Comparison of ENCODE assay signal across 12 cellular contexts in the genomic region with DNA sequence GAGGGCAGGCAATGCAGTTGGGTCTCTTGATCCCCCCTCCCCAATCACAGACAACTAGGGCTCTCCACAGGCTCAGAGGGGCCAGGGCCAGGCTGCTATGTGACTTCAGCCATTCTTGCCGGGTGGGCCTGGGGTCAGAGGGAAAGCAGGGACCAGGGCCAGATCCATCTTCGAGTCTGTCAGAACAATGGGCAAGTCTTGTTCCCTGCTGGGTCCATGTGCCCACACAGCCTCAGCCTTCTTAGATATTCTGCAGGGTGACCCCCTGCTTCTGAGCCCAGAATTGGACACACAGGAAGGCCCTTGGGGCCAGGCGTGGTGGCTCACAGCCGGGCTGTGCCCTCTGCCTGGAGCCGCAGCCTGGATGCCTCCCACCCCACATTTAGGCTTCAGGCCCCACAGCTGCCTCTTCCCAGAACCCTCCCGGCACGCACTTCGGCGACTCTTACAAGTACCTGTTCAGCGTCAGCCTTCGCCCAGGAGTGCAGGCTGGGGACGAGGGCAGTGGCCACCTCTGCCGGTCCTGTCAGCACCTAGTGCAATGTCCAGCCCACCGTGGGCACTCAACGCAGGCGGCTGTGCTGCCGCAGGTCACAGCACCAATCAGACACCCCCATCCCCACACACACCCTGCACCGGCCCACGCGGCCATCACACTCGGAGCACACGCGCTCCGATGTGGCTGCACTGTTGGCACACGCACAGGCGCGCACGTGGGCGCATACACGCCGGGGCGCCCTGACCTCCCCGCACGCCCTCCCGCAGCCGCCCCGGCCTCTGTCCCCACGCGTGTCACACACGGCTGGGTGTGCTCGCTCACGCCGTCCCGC. TPM values are rescaled to one million over a fixed set of nuclear protein-coding genes. Genes with fewer than 3 reads are reported as not detected.
DNase-seq lines count a peak whose midpoint lies in the region; ATAC-seq and TF ChIP-seq lines count a peak whose summit lies in the region.
"Not testable (repeated sequence)": the region's sequence is repeated elsewhere in the genome, so short reads cannot be mapped to it uniquely, and the experiment has no call there.
"Had no signal": no experiment of that assay in that cellular context is flagged by ENCODE, and none has a peak within 500 bp of the region (broad histone marks: within the 10 kb centered on the region; RNA-seq: fewer than 3 reads in every experiment).

No MANE protein-coding gene starts in this region.

- peaks cover 21% of the 10 kb centered on the region for H3K36me3 ChIP-seq in CD4-positive, alpha-beta memory T cell (ENCODE audit: insufficient read depth, low read length)
- not testable (repeated sequence) for H3K36me3 ChIP-seq in Loucy (ENCODE audit: insufficient read depth, low read length); SK-N-SH (replicated peaks in 1 of 2; ENCODE audit: control insufficient read depth in 1 of 2, insufficient read depth in 2 of 2, low read length in 1 of 2)

- H3K27ac Mint-ChIP-seq in CD4-positive, alpha-beta memory T cell = peak overlapping the region; percentile 84 to 99 (median 93)
- peak overlapping the region; percentile 93 for H3K27ac Mint-ChIP-seq in activated T-helper 17 cell treated with anti-CD3 and anti-CD28 coated beads, Interleukin-2, amount 50 U/mL, for 72 hours
- peak overlapping the region; percentile 92 to 93 for H3K27ac Mint-ChIP-seq in natural killer cell treated with Interleukin-12 subunit alpha and Interleukin-12 subunit beta and Interleukin-15 and Interleukin-18, amount 100 ng/mL, for 72 hours
- peak overlapping the region; percentile 94 to 97 for H3K27ac Mint-ChIP-seq in stimulated activated naive CD8-positive, alpha-beta T cell treated with anti-CD3 and anti-CD28 coated beads, Interleukin-15, amount 100 ng/mL, for 72 hours

- peak overlapping the region; percentile 83 for H3K27ac ChIP-seq in CD4-positive, alpha-beta memory T cell (ENCODE audit: low read depth, low read length)
- H3K27ac ChIP-seq in SK-N-SH (ENCODE audit: low read depth in 2 of 2, low read length in 1 of 2); right cardiac atrium (ENCODE audit: low read length): not testable (repeated sequence)
- H3K27ac ChIP-seq in dorsolateral prefrontal cortex = peak overlapping the region in 20 of 59 donors; percentile 3 to 75 (median 42)

- POLR2A ChIA-PET in CD4-positive, alpha-beta memory T cell (lab: Charles Lee; ENCODE audit: partially characterized antibody) = interaction anchor here (0.6 to 15.7 kb wide), 12 partner anchors 9 to 178 kb away, joined by 3 to 511 read pairs (median 6); partner anchors contain the start of genes BRAT1 and LFNG
- POLR2A ChIA-PET in SK-N-SH (lab: Yijun Ruan, JAX) = not testable (repeated sequence)

- not testable (repeated sequence) for TF ChIP-seq EP300 in SK-N-SH (IDR thresholded peaks at IDR 0.05; ENCODE audit: borderline replicate concordance in 1 of 2, low read depth in 1 of 2, low read length in 1 of 2)

- peaks cover 17 to 58% (median 39%) of the 10 kb centered on the region in 4 donors for H3K4me1 Mint-ChIP-seq in CD4-positive, alpha-beta memory T cell
- H3K4me1 Mint-ChIP-seq in activated T-helper 17 cell treated with anti-CD3 and anti-CD28 coated beads, Interleukin-2, amount 50 U/mL, for 72 hours = peaks cover 14% of the 10 kb centered on the region
- peaks cover 25 to 27% of the 10 kb centered on the region in 2 donors for H3K4me1 Mint-ChIP-seq in natural killer cell treated with Interleukin-12 subunit alpha and Interleukin-12 subunit beta and Interleukin-15 and Interleukin-18, amount 100 ng/mL, for 72 hours (ENCODE audit: low read depth in 2 of 2)
- peaks cover 58% of the 10 kb centered on the region for H3K4me1 Mint-ChIP-seq in stimulated activated naive CD8-positive, alpha-beta T cell treated with anti-CD3 and anti-CD28 coated beads, Interleukin-15, amount 100 ng/mL, for 72 hours

- H3K9me3 Mint-ChIP-seq in CD4-positive, alpha-beta memory T cell; activated T-helper 17 cell treated with anti-CD3 and anti-CD28 coated beads, Interleukin-2, amount 50 U/mL, for 72 hours; natural killer cell treated with Interleukin-12 subunit alpha and Interleukin-12 subunit beta and Interleukin-15 and Interleukin-18, amount 100 ng/mL, for 72 hours; stimulated activated naive CD8-positive, alpha-beta T cell treated with anti-CD3 and anti-CD28 coated beads, Interleukin-15, amount 100 ng/mL, for 72 hours: not testable (repeated sequence)

- peak overlapping the region; percentile 71 to 91 (median 80) for H3K4me3 Mint-ChIP-seq in CD4-positive, alpha-beta memory T cell
- H3K4me3 Mint-ChIP-seq in activated T-helper 17 cell treated with anti-CD3 and anti-CD28 coated beads, Interleukin-2, amount 50 U/mL, for 72 hours = peak overlapping the region; percentile 74
- peak overlapping the region; percentile 73 for H3K4me3 Mint-ChIP-seq in natural killer cell treated with Interleukin-12 subunit alpha and Interleukin-12 subunit beta and Interleukin-15 and Interleukin-18, amount 100 ng/mL, for 72 hours
- H3K4me3 Mint-ChIP-seq in stimulated activated naive CD8-positive, alpha-beta T cell treated with anti-CD3 and anti-CD28 coated beads, Interleukin-15, amount 100 ng/mL, for 72 hours = peak overlapping the region; percentile 79 to 84

- H3K4me1 ChIP-seq in CD4-positive, alpha-beta memory T cell (ENCODE audit: insufficient read depth, low read length) = peaks cover 52% of the 10 kb centered on the region
- H3K4me1 ChIP-seq in Loucy (ENCODE audit: insufficient read depth, low read length, poor library complexity, severe bottlenecking) (peaks cover 25% of the 10 kb centered on the region), SK-N-SH (ENCODE audit: control insufficient read depth in 1 of 2, insufficient read depth in 2 of 2, low read depth in 1 of 2, low read length in 1 of 2) (peaks cover 33 to 38% of the 10 kb centered on the region in 2 experiments; a peak in 3 of 4 replicates)
- H3K4me1 ChIP-seq in right cardiac atrium (ENCODE audit: control insufficient read depth, insufficient read depth, low read length) = not testable (repeated sequence)

- ATAC-seq in activated T-helper 17 cell treated with anti-CD3 and anti-CD28 coated beads, Interleukin-2, amount 50 U/mL, for 72 hours (replicated peaks); natural killer cell treated with Interleukin-12 subunit alpha and Interleukin-12 subunit beta and Interleukin-15 and Interleukin-18, amount 100 ng/mL, for 72 hours: not testable (repeated sequence)
- peak; percentile 2 to 5 for ATAC-seq in right cardiac atrium
- ATAC-seq in stimulated activated naive CD8-positive, alpha-beta T cell treated with anti-CD3 and anti-CD28 coated beads, Interleukin-15, amount 100 ng/mL, for 72 hours = peak; percentile 0

- not testable (repeated sequence) for H3K79me2 ChIP-seq in Loucy (ENCODE audit: insufficient read depth, low read length); SK-N-SH (ENCODE audit: insufficient read depth)

- H2AFZ ChIP-seq in Loucy (ENCODE audit: low read length) = 0 out of 2 replicates have a peak overlapping the region, but pooled peaks have one; percentile 37
- H2AFZ ChIP-seq in SK-N-SH (ENCODE audit: low read depth) = not testable (repeated sequence)

- H3K4me2 ChIP-seq in Loucy (ENCODE audit: low read depth, low read length, poor library complexity, severe bottlenecking) = peak overlapping the region; percentile 66
- H3K4me2 ChIP-seq in SK-N-SH = peak overlapping the region; percentile 28; the same call in 1 of the 2 replicates

- not testable (repeated sequence) for DNase-seq in CD4-positive, alpha-beta memory T cell; SK-N-SH; dorsolateral prefrontal cortex
- DNase-seq in right cardiac atrium = peak in 2 of 3 donors; percentile 52 to 61
- DNase-seq in natural killer cell treated with Interleukin-12 subunit alpha and Interleukin-12 subunit beta and Interleukin-15 and Interleukin-18, amount 100 ng/mL, for 72 hours (ENCODE audit: low spot score) = peak; percentile 31
- DNase-seq in stimulated activated naive CD8-positive, alpha-beta T cell treated with anti-CD3 and anti-CD28 coated beads, Interleukin-15, amount 100 ng/mL, for 72 hours = peak in 1 of 2 donors; percentile 15

- not testable (repeated sequence) for H3K27me3 Mint-ChIP-seq in CD4-positive, alpha-beta memory T cell; activated T-helper 17 cell treated with anti-CD3 and anti-CD28 coated beads, Interleukin-2, amount 50 U/mL, for 72 hours; natural killer cell treated with Interleukin-12 subunit alpha and Interleukin-12 subunit beta and Interleukin-15 and Interleukin-18, amount 100 ng/mL, for 72 hours; stimulated activated naive CD8-positive, alpha-beta T cell treated with anti-CD3 and anti-CD28 coated beads, Interleukin-15, amount 100 ng/mL, for 72 hours

- H3K9me2 ChIP-seq in Loucy (replicated peaks; ENCODE audit: low read depth, low read length); SK-N-SH: not testable (repeated sequence)

- H4K20me1 ChIP-seq in Loucy (ENCODE audit: insufficient read depth, low read length, poor library complexity, severe bottlenecking); SK-N-SH (ENCODE audit: insufficient read depth): not testable (repeated sequence)

- peaks cover 0 to 31% of the 10 kb centered on the region in 2 donors for H3K36me3 Mint-ChIP-seq in CD4-positive, alpha-beta memory T cell
- H3K36me3 Mint-ChIP-seq in activated T-helper 17 cell treated with anti-CD3 and anti-CD28 coated beads, Interleukin-2, amount 50 U/mL, for 72 hours (ENCODE audit: low read depth) = peaks cover 17% of the 10 kb centered on the region
- H3K36me3 Mint-ChIP-seq in natural killer cell treated with Interleukin-12 subunit alpha and Interleukin-12 subunit beta and Interleukin-15 and Interleukin-18, amount 100 ng/mL, for 72 hours = not testable (repeated sequence)

- peak overlapping the region; percentile 72 for H3K9ac ChIP-seq in Loucy (ENCODE audit: low read depth, low read length, poor library complexity, severe bottlenecking)
- H3K9ac ChIP-seq in SK-N-SH = not testable (repeated sequence)

- H3K9me3 ChIP-seq in CD4-positive, alpha-beta memory T cell (ENCODE audit: control insufficient read depth in 1 of 2, low read length in 2 of 2); Loucy (ENCODE audit: insufficient read depth, low read depth, low read length); SK-N-SH; right cardiac atrium (ENCODE audit: control insufficient read depth, low read length): not testable (repeated sequence)

- not testable (repeated sequence) for H3K27me3 ChIP-seq in CD4-positive, alpha-beta memory T cell (ENCODE audit: insufficient read depth, low read length); Loucy (ENCODE audit: insufficient read depth, low read length, poor library complexity, severe bottlenecking); SK-N-SH (ENCODE audit: insufficient read depth); dorsolateral prefrontal cortex; right cardiac atrium (ENCODE audit: control insufficient read depth, insufficient read depth)

- not testable (repeated sequence) for TF ChIP-seq RAD21 in SK-N-SH (IDR thresholded peaks at IDR 0.05; ENCODE audit: low read length)

- CTCF ChIA-PET in CD4-positive, alpha-beta memory T cell (lab: Charles Lee; ENCODE audit: partially characterized antibody) = interaction anchor here (5.2 kb wide), 1 partner anchor 21 kb away, joined by 29 read pairs; no protein-coding TSS in a partner anchor
- CTCF ChIA-PET in SK-N-SH (lab: Yijun Ruan, JAX) = not testable (repeated sequence)

- H3F3A ChIP-seq in Loucy (ENCODE audit: low read depth) = not testable (repeated sequence)
- H3F3A ChIP-seq in SK-N-SH (replicated peaks; ENCODE audit: insufficient read depth) = peaks cover 29% of the 10 kb centered on the region

- peak overlapping the region in 1 of 2 donors; percentile 50 for H3K4me3 ChIP-seq in CD4-positive, alpha-beta memory T cell (ENCODE audit: low read length in 2 of 2)
- peak overlapping the region; percentile 39 for H3K4me3 ChIP-seq in Loucy (ENCODE audit: low read length, poor library complexity, severe bottlenecking)
- H3K4me3 ChIP-seq in SK-N-SH (ENCODE audit: low read depth in 2 of 2, low read length in 1 of 2) = peak overlapping the region in 1 of 2 experiments; percentile 14; a peak in 1 of 4 replicates
- H3K4me3 ChIP-seq in dorsolateral prefrontal cortex = peak overlapping the region in 36 of 59 donors; percentile 4 to 54 (median 24)
- not testable (repeated sequence) for H3K4me3 ChIP-seq in right cardiac atrium (ENCODE audit: low read length)

- WGBS in SK-N-SH (ENCODE audit: low lambda C conversion rate) = 52% methylated on average over 21 of the region's 44 CpGs
- WGBS in right cardiac atrium = 23% methylated on average over 43 of the region's 44 CpGs

- not testable (repeated sequence) for TF ChIP-seq CTCF in Loucy (conservative IDR thresholded peaks at IDR 0.05; ENCODE audit: low read length); SK-N-SH (IDR thresholded peaks at IDR 0.05); dorsolateral prefrontal cortex (IDR thresholded peaks at IDR 0.05 in 54 of 56, conservative IDR thresholded peaks at IDR 0.05 in 2 of 56; ENCODE audit: low read depth in 1 of 56, partially characterized antibody in 56 of 56)

- intact Hi-C loops in CD4-positive, alpha-beta memory T cell (cut with micrococcal nuclease) = loop anchor here (1.0 kb wide), 3 partner anchors 9 to 24 kb away; partner anchors contain the start of gene BRAT1
- intact Hi-C loops in dorsolateral prefrontal cortex (cut with DNase I); right cardiac atrium (cut with DNase I): not testable (repeated sequence)

RNA-seq across cellular contexts. Expression of gene LFNG, which starts 11.6 kb away (rescaled TPM):
- total RNA-seq in CD4-positive, alpha-beta memory T cell = 100 to 1,000 TPM; 125 to 127 TPM
- 1 to 10 TPM in 1 of 2 donors, under 1 TPM in 1; 0.09 to 4.1 TPM for polyA plus RNA-seq in CD4-positive, alpha-beta memory T cell
- polyA plus RNA-seq in SK-N-SH (2012; rRNA removed) (7.6 and 9.4 TPM in 2 replicates), right cardiac atrium (6.0 TPM)
- polyA plus RNA-seq in SK-N-SH (2012; cell fraction: cytosol; rRNA removed) = 3.5 and 5.9 TPM in 2 replicates
- 13.3 and 14.4 TPM in 2 replicates for polyA plus RNA-seq in SK-N-SH (2012; cell fraction: nucleus; rRNA removed)
- 10 to 100 TPM; 42.6 to 48.8 TPM for total RNA-seq in activated T-helper 17 cell treated with anti-CD3 and anti-CD28 coated beads, Interleukin-2, amount 50 U/mL, for 72 hours
- total RNA-seq in dorsolateral prefrontal cortex (10 to 100 TPM in 110 of 120 experiments, 1 to 10 TPM in 10; 7.5 to 44.5 (median 15.8) TPM), right cardiac atrium (1 to 10 TPM; 3.6 to 6.6 (median 4.8) TPM)
- 100 to 1,000 TPM in 1 of 2 donors, 10 to 100 TPM in 1; 89.8 to 153 TPM for total RNA-seq in natural killer cell treated with Interleukin-12 subunit alpha and Interleukin-12 subunit beta and Interleukin-15 and Interleukin-18, amount 100 ng/mL, for 72 hours

RNA-seq across cellular contexts. Expression of gene BRAT1, which starts 24.1 kb away (rescaled TPM):
- 10 to 100 TPM; 37.0 to 41.4 TPM for total RNA-seq in CD4-positive, alpha-beta memory T cell
- 10 to 100 TPM; 24.2 to 42.4 TPM for polyA plus RNA-seq in CD4-positive, alpha-beta memory T cell
- polyA plus RNA-seq in SK-N-SH (2012; rRNA removed) (34.1 and 36.2 TPM in 2 replicates), right cardiac atrium (16.9 TPM)
- 8.3 and 16.1 TPM in 2 replicates for polyA plus RNA-seq in SK-N-SH (2012; cell fraction: cytosol; rRNA removed)
- 154 and 256 TPM in 2 replicates for polyA plus RNA-seq in SK-N-SH (2012; cell fraction: nucleus; rRNA removed)
- 10 to 100 TPM; 34.0 to 42.8 TPM for total RNA-seq in activated T-helper 17 cell treated with anti-CD3 and anti-CD28 coated beads, Interleukin-2, amount 50 U/mL, for 72 hours
- total RNA-seq in dorsolateral prefrontal cortex (10 to 100 TPM; 16.7 to 38.4 (median 24.9) TPM), right cardiac atrium (10 to 100 TPM; 15.4 to 19.0 (median 16.1) TPM)
- 10 to 100 TPM; 27.0 to 61.4 TPM for total RNA-seq in natural killer cell treated with Interleukin-12 subunit alpha and Interleukin-12 subunit beta and Interleukin-15 and Interleukin-18, amount 100 ng/mL, for 72 hours

RNA-seq across cellular contexts. Expression of gene IQCE, which starts 27.6 kb away (rescaled TPM):
- total RNA-seq in CD4-positive, alpha-beta memory T cell = 1 to 10 TPM; 8.2 to 9.4 TPM
- 1 to 10 TPM in 1 of 2 donors, under 1 TPM in 1; 0.81 to 3.7 TPM for polyA plus RNA-seq in CD4-positive, alpha-beta memory T cell
- polyA plus RNA-seq in SK-N-SH (2012; rRNA removed) = 14.4 and 15.1 TPM in 2 replicates
- polyA plus RNA-seq in SK-N-SH (2012; cell fraction: cytosol; rRNA removed) = 11.2 and 12.8 TPM in 2 replicates
- 37.7 and 46.3 TPM in 2 replicates for polyA plus RNA-seq in SK-N-SH (2012; cell fraction: nucleus; rRNA removed)
- total RNA-seq in activated T-helper 17 cell treated with anti-CD3 and anti-CD28 coated beads, Interleukin-2, amount 50 U/mL, for 72 hours = 10 to 100 TPM; 11.2 to 15.3 TPM
- total RNA-seq in dorsolateral prefrontal cortex = 10 to 100 TPM; 26.3 to 72.5 (median 45.2) TPM
- total RNA-seq in right cardiac atrium = 10 to 100 TPM; 10.6 to 16.0 (median 15.2) TPM
- polyA plus RNA-seq in right cardiac atrium = 7.9 TPM
- total RNA-seq in natural killer cell treated with Interleukin-12 subunit alpha and Interleukin-12 subunit beta and Interleukin-15 and Interleukin-18, amount 100 ng/mL, for 72 hours = 10 to 100 TPM; 11.6 to 17.7 TPM

RNA-seq across cellular contexts. Expression of gene GRIFIN, which starts 55.0 kb away (rescaled TPM):
- not detected for total RNA-seq in CD4-positive, alpha-beta memory T cell
- polyA plus RNA-seq in CD4-positive, alpha-beta memory T cell = not detected
- polyA plus RNA-seq in SK-N-SH (2012; rRNA removed) = not detected in 2 replicates
- polyA plus RNA-seq in SK-N-SH (2012; cell fraction: cytosol; rRNA removed) = not detected in 2 replicates
- polyA plus RNA-seq in SK-N-SH (2012; cell fraction: nucleus; rRNA removed) = not detected in 2 replicates
- total RNA-seq in activated T-helper 17 cell treated with anti-CD3 and anti-CD28 coated beads, Interleukin-2, amount 50 U/mL, for 72 hours = not detected
- not detected for total RNA-seq in dorsolateral prefrontal cortex
- not detected for total RNA-seq in right cardiac atrium
- not detected for polyA plus RNA-seq in right cardiac atrium
- not detected for total RNA-seq in natural killer cell treated with Interleukin-12 subunit alpha and Interleukin-12 subunit beta and Interleukin-15 and Interleukin-18, amount 100 ng/mL, for 72 hours
- total RNA-seq: dermis blood vessel endothelial cell, frontal cortex, Right ventricle myocardium superior, thyroid gland had no signal
